In the genomic region with DNA sequence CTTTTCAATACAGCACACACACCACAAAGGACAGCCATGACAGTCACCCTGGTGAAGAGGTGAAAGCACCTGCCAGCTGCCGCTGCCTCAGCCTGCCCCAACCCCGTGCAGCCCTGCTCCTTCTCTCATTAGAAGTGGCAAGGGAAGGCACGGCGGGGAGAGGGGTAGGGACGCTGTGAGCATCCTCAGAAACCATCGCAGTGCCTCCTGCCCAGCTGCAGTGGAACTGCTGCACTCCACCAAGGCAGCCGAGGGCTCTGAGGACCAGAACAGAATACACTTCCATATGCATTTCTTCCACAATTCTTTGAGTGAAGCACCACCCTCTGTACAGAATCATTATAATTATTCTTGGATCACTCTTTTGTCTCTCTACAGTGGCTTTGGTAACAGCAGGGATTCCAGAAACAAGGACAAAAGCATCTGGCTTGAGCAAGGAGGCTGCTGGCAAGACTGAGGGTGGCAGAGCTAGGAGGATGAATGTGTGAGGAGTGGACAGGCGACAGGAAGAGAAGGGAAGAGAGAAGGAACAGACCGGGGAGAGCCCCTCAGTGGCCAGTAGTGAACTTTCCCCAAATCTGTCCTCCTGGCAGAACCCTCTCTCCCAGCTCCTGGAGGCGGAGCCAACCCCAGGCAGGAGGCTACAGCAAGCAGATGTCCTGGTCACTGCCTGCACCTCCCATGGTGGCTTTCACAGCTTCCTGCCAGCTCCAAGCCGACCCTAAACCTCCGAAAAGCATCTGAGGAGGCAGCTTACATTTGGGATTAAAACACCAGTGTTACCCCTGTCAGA, we compare ENCODE assay signal across 27 cellular contexts.
A peak's percentile ranks its signal among the peaks of the same experiment; 100 is the strongest.
DNase-seq lines count a peak whose midpoint lies in the region; ATAC-seq and TF ChIP-seq lines count a peak whose summit lies in the region.
"Had no signal": no experiment of that assay in that cellular context is flagged by ENCODE, and none has a peak within 500 bp of the region (broad histone marks: within the 10 kb centered on the region; RNA-seq: fewer than 3 reads in every experiment).

No MANE protein-coding gene starts in this region.

- H3K4me3 Mint-ChIP-seq in GM23338 (no peak overlapping the region), endodermal cell (no peak overlapping the region), neural progenitor cell (no peak overlapping the region)
- H3K4me3 Mint-ChIP-seq: T-cell had no signal

- H3K9me3 ChIP-seq in SJSA1 (replicated peaks) (no peaks in the 10 kb centered on the region), endodermal cell (ENCODE audit: control insufficient read depth, low read length) (no peaks in the 10 kb centered on the region), neural progenitor cell (ENCODE audit: low read depth) (no peaks in the 10 kb centered on the region), adrenal gland (replicated peaks in 1 of 3) (no peaks in the 10 kb centered on the region)

- H3K9ac ChIP-seq in endodermal cell (ENCODE audit: extremely low read depth, low read length, poor library complexity, severe bottlenecking) = no peak overlapping the region
- H3K9ac ChIP-seq in neural progenitor cell = no peak overlapping the region

- 81 to 82% methylated on average over 6 to 12 of the region's 12 CpGs for WGBS in endodermal cell (ENCODE audit: insufficient coverage in 1 of 2, insufficient read length in 1 of 2), 2 experiments
- WGBS in adrenal gland, 4 donors = 50 to 71% (median 65%) methylated on average over 4 to 12 of the region's 12 CpGs

- H3K27ac ChIP-seq in GM23338 (ENCODE audit: low read depth) (no peak overlapping the region), SJSA1 (peak overlapping the region; percentile 92), endodermal cell (ENCODE audit: low read depth, low read length) (no peak overlapping the region), neural progenitor cell (no peak overlapping the region), adrenal gland (no peak overlapping the region)
- H3K27ac ChIP-seq: PC-9 had no signal

- H3K4me1 ChIP-seq in GM23338 (ENCODE audit: insufficient read depth) (no peaks in the 10 kb centered on the region; the same call in 1 of the 2 replicates), SJSA1 (replicated peaks) (peaks cover 55% of the 10 kb centered on the region), endodermal cell (ENCODE audit: control insufficient read depth, insufficient read depth, low read length) (no peaks in the 10 kb centered on the region), neural progenitor cell (peaks cover 19% of the 10 kb centered on the region), adrenal gland (replicated peaks in 1 of 2) (no peaks in the 10 kb centered on the region)

- intact Hi-C loops in adrenal gland (cut with DNase I) = no loop called here

- H3F3A ChIP-seq in GM23338 (replicated peaks; ENCODE audit: low read depth) = no peaks in the 10 kb centered on the region
- H3F3A ChIP-seq in neural progenitor cell (ENCODE audit: low read depth) = no peaks in the 10 kb centered on the region

- no peaks in the 10 kb centered on the region for H3K9me3 Mint-ChIP-seq in GM23338
- no peaks in the 10 kb centered on the region for H3K9me3 Mint-ChIP-seq in endodermal cell
- peaks cover 4% of the 10 kb centered on the region for H3K9me3 Mint-ChIP-seq in neural progenitor cell
- H3K9me3 Mint-ChIP-seq: T-cell had no signal

- no peaks in the 10 kb centered on the region for H3K9me2 ChIP-seq in GM23338 (ENCODE audit: insufficient read depth)

- ATAC-seq in GM23338 = peak; percentile 67
- ATAC-seq: HepG2, T-cell had no signal

- no peaks in the 10 kb centered on the region for H3K36me3 ChIP-seq in GM23338 (ENCODE audit: insufficient read depth)
- H3K36me3 ChIP-seq in SJSA1 = no peaks in the 10 kb centered on the region
- H3K36me3 ChIP-seq in endodermal cell (ENCODE audit: control insufficient read depth, insufficient read depth, low read length) = no peaks in the 10 kb centered on the region
- no peaks in the 10 kb centered on the region for H3K36me3 ChIP-seq in neural progenitor cell
- no peaks in the 10 kb centered on the region for H3K36me3 ChIP-seq in adrenal gland (replicated peaks in 1 of 2)

- TF ChIP-seq POLR2A in adrenal gland (IDR thresholded peaks at IDR 0.05) = no peak

- H3K27me3 ChIP-seq in GM23338 (ENCODE audit: insufficient read depth) (no peaks in the 10 kb centered on the region), SJSA1 (replicated peaks) (no peaks in the 10 kb centered on the region), endodermal cell (ENCODE audit: control insufficient read depth, insufficient read depth, low read length, poor library complexity, severe bottlenecking) (no peaks in the 10 kb centered on the region), neural progenitor cell (no peaks in the 10 kb centered on the region), adrenal gland (no peaks in the 10 kb centered on the region)

- H3K4me3 ChIP-seq in GM23338 (no peak overlapping the region), SJSA1 (no peak overlapping the region), endodermal cell (ENCODE audit: low read length) (no peak overlapping the region), neural progenitor cell (no peak overlapping the region), adrenal gland (no peak overlapping the region)
- H3K4me3 ChIP-seq: PC-9 had no signal

- H3K79me2 ChIP-seq in GM23338 (replicated peaks; ENCODE audit: insufficient read depth) (no peaks in the 10 kb centered on the region), neural progenitor cell (ENCODE audit: low read depth) (no peaks in the 10 kb centered on the region)

- no peaks in the 10 kb centered on the region for H3K27me3 Mint-ChIP-seq in GM23338 (ENCODE audit: insufficient read depth, low read depth, poor library complexity)
- no peaks in the 10 kb centered on the region for H3K27me3 Mint-ChIP-seq in endodermal cell (ENCODE audit: insufficient read depth)
- H3K27me3 Mint-ChIP-seq in neural progenitor cell (ENCODE audit: insufficient read depth, low read depth) = peaks cover 4% of the 10 kb centered on the region
- H3K27me3 Mint-ChIP-seq: CD4-positive, alpha-beta memory T cell had no signal

- no peak overlapping the region for H3K27ac Mint-ChIP-seq in GM23338
- no peak overlapping the region for H3K27ac Mint-ChIP-seq in endodermal cell
- H3K27ac Mint-ChIP-seq in neural progenitor cell = peak overlapping the region; percentile 27
- H3K27ac Mint-ChIP-seq: CD4-positive, alpha-beta memory T cell; T-cell had no signal

- H4K20me1 ChIP-seq in GM23338 (replicated peaks; ENCODE audit: insufficient read depth) (no peaks in the 10 kb centered on the region), neural progenitor cell (ENCODE audit: low read depth) (no peaks in the 10 kb centered on the region)

- H2AFZ ChIP-seq in GM23338 (peak overlapping the region; percentile 85), neural progenitor cell (replicated peaks) (peak overlapping the region; percentile 57)
- H2AFZ ChIP-seq: PC-9 had no signal

- 0 out of 4 replicates have a peak, but pooled peaks of 1 of the 2 experiments have one; percentile 13 for TF ChIP-seq CTCF in GM23338 (conservative IDR thresholded peaks at IDR 0.05; ENCODE audit: low read depth in 2 of 2)
- TF ChIP-seq CTCF in endodermal cell (conservative IDR thresholded peaks at IDR 0.05) = peak; percentile 13
- no peak for TF ChIP-seq CTCF in neural progenitor cell (IDR thresholded peaks at IDR 0.05)
- no peak for TF ChIP-seq CTCF in adrenal gland (IDR thresholded peaks at IDR 0.05)

- no peaks in the 10 kb centered on the region for H3K36me3 Mint-ChIP-seq in GM23338 (ENCODE audit: low read depth)
- H3K36me3 Mint-ChIP-seq in endodermal cell (ENCODE audit: low read depth) = no peaks in the 10 kb centered on the region
- H3K36me3 Mint-ChIP-seq in neural progenitor cell = no peaks in the 10 kb centered on the region
- H3K36me3 Mint-ChIP-seq: CD4-positive, alpha-beta memory T cell; T-cell had no signal

- no peak overlapping the region for H3K4me2 ChIP-seq in GM23338
- H3K4me2 ChIP-seq in neural progenitor cell = no peak overlapping the region
- H3K4me2 ChIP-seq: PC-9 had no signal

- DNase-seq in GM23338 (ENCODE audit: low spot score) (peak; percentile 23), SJSA1 (ENCODE audit: low read depth in 1 of 2, low spot score in 2 of 2) (peak; percentile 62 to 66), endodermal cell (peak; percentile 63), neural progenitor cell (ENCODE audit: low spot score) (peak; percentile 24), T-helper 1 cell (no peak), adrenal gland (no peak), NCI-H187 treated with DMSO at 0.1 percent for 48 hours (lab: John Stamatoyannopoulos, UW) (no peak), AML-193 (lab: John Stamatoyannopoulos, UW) (no peak)
- DNase-seq: C1 segment of cervical spinal cord; CD4-positive, alpha-beta memory T cell; COR-L47; GF-D8; HCEC 1CT; KBM-7; MV-4-11; NCI-H1105; NCI-H146; NCI-H2029; NCI-H446; NCI-H524 treated with DMSO at 0.1 percent for 48 hours; NCI-H82; NK-92 treated with Interleukin-12 subunit alpha and Interleukin-12 subunit beta, amount 100 ng/mL, for 24 hours; PC-9; Right ventricle myocardium superior; RPMI8226; T-cell had no signal

- peaks cover 9% of the 10 kb centered on the region; the same call in 2 of the 3 replicates for H3K4me1 Mint-ChIP-seq in GM23338
- H3K4me1 Mint-ChIP-seq in endodermal cell = no peaks in the 10 kb centered on the region
- H3K4me1 Mint-ChIP-seq in neural progenitor cell = peaks cover 38% of the 10 kb centered on the region
- H3K4me1 Mint-ChIP-seq: CD4-positive, alpha-beta memory T cell; T-cell had no signal

TF ChIP-seq in GM23338, 12 proteins besides CTCF, POLR2A, EP300 and RAD21:
- no peak for TF ChIP-seq JUNB (IDR thresholded peaks at IDR 0.05; ENCODE audit: unreplicated experiment)
- no peak for TF ChIP-seq STAT1 (IDR thresholded peaks at IDR 0.05; ENCODE audit: unreplicated experiment)

Comparison
In these comparisons a context has a peak if more than half of its experiments do, and no peak if none do; other contexts are left out.
1. DNase-seq: peak in GM23338 (single experiment), SJSA1 (2 of 2), endodermal cell (single experiment) and neural progenitor cell (single experiment); none in T-helper 1 cell (0 of 5), adrenal gland (0 of 7), NCI-H187 treated with DMSO at 0.1 percent for 48 hours (single experiment) and AML-193 (0 of 2).